ENCODE assay signal across 15 cellular contexts in genomic region chr5:57302643-57303042, GRCh38.
DNase-seq lines count a peak whose midpoint lies in the region; ATAC-seq, FAIRE-seq and TF ChIP-seq lines count a peak whose summit lies in the region.
"Had no signal": no experiment of that assay in that cellular context is flagged by ENCODE, and none has a peak within 500 bp of the region (broad histone marks: within the 10 kb centered on the region; RNA-seq: fewer than 3 reads in every experiment).

No MANE protein-coding gene starts in this region.

- peak overlapping the region; percentile 2 for H3K4me2 ChIP-seq in astrocyte (ENCODE audit: low read length)

- ATAC-seq in HG03457 (IDR thresholded peaks at IDR 0.05; ENCODE audit: unreplicated experiment) (peak; percentile 5), GM18861 (IDR thresholded peaks at IDR 0.05; ENCODE audit: unreplicated experiment) (no peak)
- ATAC-seq: activated CD8-positive, alpha-beta memory T cell treated with anti-CD3 and anti-CD28 coated beads, Interleukin-2, amount 10 ng/mL, durations not matched to agents 7 days and 5 days; gastroesophageal sphincter; upper lobe of right lung had no signal

- peak overlapping the region; percentile 47 for H3K27ac ChIP-seq in astrocyte (ENCODE audit: low read depth, low read length)
- H3K27ac ChIP-seq: gastroesophageal sphincter, parathyroid adenoma, upper lobe of right lung had no signal

- H3K4me1 Mint-ChIP-seq in activated CD4-positive, alpha-beta memory T cell treated with anti-CD3 and anti-CD28 coated beads for 36 hours (ENCODE audit: low read depth) = peaks cover 39% of the 10 kb centered on the region
- H3K4me1 Mint-ChIP-seq in activated CD4-positive, alpha-beta memory T cell treated with anti-CD3 and anti-CD28 coated beads, Interleukin-2, amount 10 ng/mL, durations not matched to agents 7 days and 5 days = peaks cover 21% of the 10 kb centered on the region
- peaks cover 19% of the 10 kb centered on the region for H3K4me1 Mint-ChIP-seq in astrocyte (ENCODE audit: low read depth, unreplicated experiment)

- CTCF ChIA-PET in activated CD4-positive, alpha-beta memory T cell treated with anti-CD3 and anti-CD28 coated beads for 36 hours (lab: Charles Lee) = interaction anchor here (0.6 to 2.3 kb wide), 9 partner anchors 9 to 1158 kb away, joined by 3 to 18 read pairs (median 5); partner anchors contain the start of gene PLK2
- CTCF ChIA-PET in activated CD4-positive, alpha-beta memory T cell treated with anti-CD3 and anti-CD28 coated beads, Interleukin-2, amount 10 ng/mL, durations not matched to agents 7 days and 5 days (lab: Charles Lee) = interaction anchor here (0.9 to 1.5 kb wide), 3 partner anchors 13 to 1160 kb away, joined by 3 to 5 read pairs (median 3); no protein-coding TSS in a partner anchor

- H3K27me3 Mint-ChIP-seq in activated CD4-positive, alpha-beta memory T cell treated with anti-CD3 and anti-CD28 coated beads for 36 hours = no peaks in the 10 kb centered on the region
- peaks cover 12% of the 10 kb centered on the region for H3K27me3 Mint-ChIP-seq in activated CD4-positive, alpha-beta memory T cell treated with anti-CD3 and anti-CD28 coated beads, Interleukin-2, amount 10 ng/mL, durations not matched to agents 7 days and 5 days
- H3K27me3 Mint-ChIP-seq in astrocyte (ENCODE audit: low read depth, unreplicated experiment) = no peaks in the 10 kb centered on the region

- H3K4me3 ChIP-seq in astrocyte (ENCODE audit: insufficient read depth, low read depth, low read length) = no peak overlapping the region
- H3K4me3 ChIP-seq: gastroesophageal sphincter, upper lobe of right lung had no signal

- no peaks in the 10 kb centered on the region for H3K36me3 Mint-ChIP-seq in activated CD4-positive, alpha-beta memory T cell treated with anti-CD3 and anti-CD28 coated beads for 36 hours
- H3K36me3 Mint-ChIP-seq in activated CD4-positive, alpha-beta memory T cell treated with anti-CD3 and anti-CD28 coated beads, Interleukin-2, amount 10 ng/mL, durations not matched to agents 7 days and 5 days (ENCODE audit: low read depth) = no peaks in the 10 kb centered on the region
- H3K36me3 Mint-ChIP-seq in astrocyte (ENCODE audit: low read depth, unreplicated experiment) = no peaks in the 10 kb centered on the region
- H3K36me3 Mint-ChIP-seq: activated CD8-positive, alpha-beta memory T cell treated with anti-CD3 and anti-CD28 coated beads, Interleukin-2, amount 10 ng/mL, durations not matched to agents 7 days and 5 days had no signal

- no peak for FAIRE-seq in astrocyte (lab: Jason Lieb, UNC)

- intact Hi-C loops in activated CD4-positive, alpha-beta memory T cell treated with anti-CD3 and anti-CD28 coated beads for 36 hours (cut with micrococcal nuclease) = loop anchor here (1.0 kb wide), 1 partner anchor 81 kb away; no protein-coding TSS in a partner anchor

- H3K4me1 ChIP-seq in astrocyte (ENCODE audit: insufficient read depth, low read length) = peaks cover 20% of the 10 kb centered on the region
- H3K4me1 ChIP-seq: parathyroid adenoma had no signal

- no peak overlapping the region for H3K27ac Mint-ChIP-seq in activated CD4-positive, alpha-beta memory T cell treated with anti-CD3 and anti-CD28 coated beads for 36 hours
- no peak overlapping the region for H3K27ac Mint-ChIP-seq in activated CD4-positive, alpha-beta memory T cell treated with anti-CD3 and anti-CD28 coated beads, Interleukin-2, amount 10 ng/mL, durations not matched to agents 7 days and 5 days
- peak overlapping the region; percentile 63 for H3K27ac Mint-ChIP-seq in astrocyte (ENCODE audit: unreplicated experiment)
- H3K27ac Mint-ChIP-seq: activated CD8-positive, alpha-beta memory T cell treated with anti-CD3 and anti-CD28 coated beads, Interleukin-2, amount 10 ng/mL, durations not matched to agents 7 days and 5 days had no signal

- no peaks in the 10 kb centered on the region for H4K20me1 ChIP-seq in astrocyte (ENCODE audit: insufficient read depth, low read length)

- H3K9me3 ChIP-seq in astrocyte (ENCODE audit: insufficient read depth, low read depth, low read length) = no peaks in the 10 kb centered on the region
- H3K9me3 ChIP-seq: upper lobe of right lung had no signal

- POLR2A ChIA-PET in activated CD4-positive, alpha-beta memory T cell treated with anti-CD3 and anti-CD28 coated beads for 36 hours (lab: Charles Lee) = interaction anchor here (1.8 kb wide), 1 partner anchor 1158 kb away, joined by 5 read pairs; no protein-coding TSS in a partner anchor
- POLR2A ChIA-PET in activated CD4-positive, alpha-beta memory T cell treated with anti-CD3 and anti-CD28 coated beads, Interleukin-2, amount 10 ng/mL, durations not matched to agents 7 days and 5 days (lab: Charles Lee) = no interaction called here

- TF ChIP-seq CTCF in astrocyte (IDR thresholded peaks at IDR 0.05; ENCODE audit: insufficient read depth, low read depth, low read length) = no peak
- TF ChIP-seq CTCF in GM20000 (IDR thresholded peaks at IDR 0.05; ENCODE audit: extremely low read depth, missing control alignments) = no peak

- no peaks in the 10 kb centered on the region for H3K36me3 ChIP-seq in astrocyte (ENCODE audit: insufficient read depth, low read length)
- H3K36me3 ChIP-seq: gastroesophageal sphincter, upper lobe of right lung had no signal

- H3K9me3 Mint-ChIP-seq in activated CD4-positive, alpha-beta memory T cell treated with anti-CD3 and anti-CD28 coated beads for 36 hours = peaks cover 7% of the 10 kb centered on the region
- H3K9me3 Mint-ChIP-seq in activated CD4-positive, alpha-beta memory T cell treated with anti-CD3 and anti-CD28 coated beads, Interleukin-2, amount 10 ng/mL, durations not matched to agents 7 days and 5 days = peaks cover 2% of the 10 kb centered on the region
- peaks cover 3% of the 10 kb centered on the region for H3K9me3 Mint-ChIP-seq in astrocyte (ENCODE audit: unreplicated experiment)

- DNase-seq in activated CD4-positive, alpha-beta memory T cell treated with anti-CD3 and anti-CD28 coated beads for 36 hours = peak; percentile 43
- no peak for DNase-seq in activated CD4-positive, alpha-beta memory T cell treated with anti-CD3 and anti-CD28 coated beads, Interleukin-2, amount 10 ng/mL, durations not matched to agents 7 days and 5 days
- DNase-seq in astrocyte (ENCODE audit: low read depth) (peak; percentile 49), non-pigmented ciliary epithelial cell (ENCODE audit: low read depth) (peak; percentile 46), GM20000 (ENCODE audit: low spot score) (no peak), DMS53 (lab: John Stamatoyannopoulos, UW) (no peak)
- DNase-seq: activated CD8-positive, alpha-beta memory T cell treated with anti-CD3 and anti-CD28 coated beads, Interleukin-2, amount 10 ng/mL, durations not matched to agents 7 days and 5 days; effector CD4-positive, alpha-beta T cell; NCI-H1694; NCI-H526; upper lobe of right lung had no signal

- no peaks in the 10 kb centered on the region for H3K79me2 ChIP-seq in astrocyte (ENCODE audit: insufficient read depth, low read length)
- H3K79me2 ChIP-seq: parathyroid adenoma had no signal

- H3K4me3 Mint-ChIP-seq in activated CD4-positive, alpha-beta memory T cell treated with anti-CD3 and anti-CD28 coated beads for 36 hours = no peak overlapping the region
- H3K4me3 Mint-ChIP-seq in activated CD4-positive, alpha-beta memory T cell treated with anti-CD3 and anti-CD28 coated beads, Interleukin-2, amount 10 ng/mL, durations not matched to agents 7 days and 5 days = no peak overlapping the region
- H3K4me3 Mint-ChIP-seq in astrocyte (ENCODE audit: unreplicated experiment) = no peak overlapping the region
- H3K4me3 Mint-ChIP-seq: activated CD8-positive, alpha-beta memory T cell treated with anti-CD3 and anti-CD28 coated beads, Interleukin-2, amount 10 ng/mL, durations not matched to agents 7 days and 5 days had no signal

- H3K27me3 ChIP-seq in astrocyte (ENCODE audit: insufficient read depth, low read length) = no peaks in the 10 kb centered on the region
- H3K27me3 ChIP-seq: gastroesophageal sphincter, upper lobe of right lung had no signal

- peak overlapping the region; percentile 38 for H3K9ac ChIP-seq in astrocyte (ENCODE audit: low read length)
- H3K9ac ChIP-seq: parathyroid adenoma had no signal

- no peak overlapping the region for H2AFZ ChIP-seq in astrocyte (ENCODE audit: low read depth, low read length)
- H2AFZ ChIP-seq: parathyroid adenoma had no signal

Comparison
In these comparisons a context has a peak if more than half of its experiments do, and no peak if none do; other contexts are left out.
1. DNase-seq: peak in activated CD4-positive, alpha-beta memory T cell treated with anti-CD3 and anti-CD28 coated beads for 36 hours (single experiment), astrocyte (single experiment) and non-pigmented ciliary epithelial cell (single experiment); none in activated CD4-positive, alpha-beta memory T cell treated with anti-CD3 and anti-CD28 coated beads, Interleukin-2, amount 10 ng/mL, durations not matched to agents 7 days and 5 days (single experiment), GM20000 (single experiment) and DMS53 (single experiment).